ENCODE assay signal across 22 cellular contexts in the genomic region with DNA sequence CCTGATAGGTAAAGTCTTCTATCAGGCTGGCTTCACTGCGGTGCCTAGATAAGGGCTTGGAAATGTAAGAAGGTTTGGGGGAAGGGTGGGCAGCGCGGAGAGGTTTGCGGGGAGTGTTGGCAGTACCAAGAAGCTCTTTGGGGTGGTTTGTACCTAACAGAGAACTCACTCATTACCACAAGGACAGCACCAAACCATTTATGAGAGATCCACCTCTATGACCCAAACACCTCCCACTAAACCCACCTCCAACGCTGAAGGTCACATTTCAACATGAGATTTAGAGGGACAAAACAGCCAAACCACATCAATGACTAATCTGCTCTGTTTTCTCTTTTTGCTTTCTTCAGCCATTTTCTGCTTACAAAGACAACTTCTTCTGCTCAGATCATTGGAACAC. TPM values are rescaled to one million over a fixed set of nuclear protein-coding genes. Genes with fewer than 3 reads are reported as not detected.
"Had no signal": no experiment of that assay in that cellular context is flagged by ENCODE, and none has a peak within 500 bp of the region (broad histone marks: within the 10 kb centered on the region; RNA-seq: fewer than 3 reads in every experiment).

No MANE protein-coding gene starts in this region.

RNA-seq across cellular contexts. Expression of a gene that starts 4.9 kb away (rescaled TPM):
- total RNA-seq: naive thymus-derived CD8-positive, alpha-beta T cell; natural killer cell treated with Interleukin-12 subunit alpha and Interleukin-12 subunit beta and Interleukin-15 and Interleukin-18, amount 100 ng/mL, for 72 hours; neural crest cell; omental fat pad; osteocyte; pancreas; posterior vena cava; prostate gland; pulmonary artery endothelial cell; right atrium auricular region; sciatic nerve; smooth muscle cell; spleen; stomach; subcutaneous adipose tissue; temporal lobe; thoracic aorta; thyroid gland; tibial nerve; upper lobe of left lung; ureter; vagina had no signal
- polyA plus RNA-seq: naive thymus-derived CD8-positive, alpha-beta T cell; smooth muscle cell; spleen; stomach had no signal

RNA-seq across cellular contexts. Expression of a gene that starts 43.5 kb away (rescaled TPM):
- total RNA-seq: naive thymus-derived CD8-positive, alpha-beta T cell; natural killer cell treated with Interleukin-12 subunit alpha and Interleukin-12 subunit beta and Interleukin-15 and Interleukin-18, amount 100 ng/mL, for 72 hours; neural crest cell; omental fat pad; osteocyte; pancreas; posterior vena cava; pulmonary artery endothelial cell; right atrium auricular region; sciatic nerve; smooth muscle cell; spleen; stomach; subcutaneous adipose tissue; temporal lobe; thoracic aorta; thyroid gland; tibial nerve; upper lobe of left lung; ureter; vagina had no signal
- polyA plus RNA-seq: naive thymus-derived CD8-positive, alpha-beta T cell; pancreas; smooth muscle cell; spleen; stomach had no signal
